1 cellular context compared by ENCODE assay signal in the genomic region with DNA sequence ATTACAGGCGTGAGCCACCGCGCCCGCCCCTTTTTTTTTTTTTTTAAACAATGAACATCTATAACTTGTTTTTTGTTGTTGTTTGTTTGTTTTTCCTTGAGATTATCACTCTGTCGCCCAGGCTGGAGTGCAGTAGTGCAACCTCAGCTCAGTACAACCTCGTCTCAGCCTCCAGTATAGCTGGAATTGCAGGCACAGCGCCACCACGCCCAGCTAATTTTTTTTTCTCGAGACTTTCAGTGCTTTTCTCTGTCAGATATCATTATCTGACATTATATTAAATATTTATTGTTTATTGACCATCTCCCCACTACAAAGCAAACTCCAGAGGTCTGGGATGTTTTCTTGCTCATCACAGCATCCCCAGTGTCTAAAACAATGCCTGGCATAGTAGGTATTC.
TF ChIP-seq lines count a peak whose summit lies in the region.

No MANE protein-coding gene starts in this region.

TF ChIP-seq in HEK293T, 16 proteins besides CTCF, POLR2A, EP300 and RAD21:
- TF ChIP-seq ZNF384 (IDR thresholded peaks at IDR 0.05) = peak; percentile 39; the same call in 1 of the 2 replicates
- TF ChIP-seq ELF4 (IDR thresholded peaks at IDR 0.05) = no peak
